Comparison of ENCODE assay signal across 30 cellular contexts in genomic region chr9:111876179-111876578, GRCh38.
"Had no signal": no experiment of that assay in that cellular context is flagged by ENCODE, and none has a peak within 500 bp of the region (broad histone marks: within the 10 kb centered on the region; RNA-seq: fewer than 3 reads in every experiment).

No MANE protein-coding gene starts in this region.

- H3K27me3 Mint-ChIP-seq: naive B cell had no signal

- H3K4me3 Mint-ChIP-seq: activated naive CD4-positive, alpha-beta T cell treated with anti-CD3 and anti-CD28 coated beads for 36 hours; activated naive CD8-positive, alpha-beta T cell treated with anti-CD3 and anti-CD28 coated beads for 36 hours; mesothelial cell of epicardium; naive B cell; nephron progenitor cell; T-helper 2 cell treated with Interferon-gamma antibody and Interleukin-4, amounts not matched to agents 5 μg/mL and 100 μg/mL, for 36 hours had no signal

- H3K27me3 ChIP-seq: adrenal gland, body of pancreas, esophagus squamous epithelium, heart right ventricle, neutrophil, right lobe of liver, testis, transverse colon had no signal

- H3K36me3 Mint-ChIP-seq: activated naive CD8-positive, alpha-beta T cell treated with anti-CD3 and anti-CD28 coated beads for 36 hours; mesothelial cell of epicardium; naive B cell had no signal

- ATAC-seq: activated CD4-positive, CD25-positive, alpha-beta regulatory T cell treated with anti-CD3 and anti-CD28 coated beads, Interleukin-2, amount 50 U/mL, for 24 hours; body of pancreas; heart right ventricle; left cardiac atrium; left ventricle myocardium superior; right lobe of liver; stimulated activated naive CD8-positive, alpha-beta T cell treated with anti-CD3 and anti-CD28 coated beads, Interleukin-15, Interleukin-2, amounts not matched to agents 100 U/mL and 50 U/mL, for 24 hours had no signal

- H3K4me3 ChIP-seq: adrenal gland, body of pancreas, esophagus squamous epithelium, heart right ventricle, right lobe of liver, testis, transverse colon had no signal

- FAIRE-seq: endothelial cell of umbilical vein, islet of Langerhans had no signal

- DNase-seq: activated CD4-positive, alpha-beta T cell treated with anti-CD3 and anti-CD28 coated beads for 48 hours; activated CD4-positive, alpha-beta T cell treated with anti-CD3 and anti-CD28 coated beads, Interleukin-2, amount 50 U/mL, for 48 hours; activated CD8-positive, alpha-beta memory T cell treated with anti-CD3 and anti-CD28 coated beads for 24 hours; activated effector memory CD4-positive, alpha-beta T cell treated with Interleukin-2 at 50 U/mL for 16 hours; activated naive CD4-positive, alpha-beta T cell treated with anti-CD3 and anti-CD28 coated beads for 36 hours; activated naive CD8-positive, alpha-beta T cell treated with anti-CD3 and anti-CD28 coated beads for 36 hours; adrenal gland; aorta; body of pancreas; cortex of kidney; esophagus squamous epithelium; foreskin melanocyte; heart right ventricle; left cardiac atrium; left ventricle myocardium superior; naive B cell; nephron progenitor cell; right lobe of liver; stimulated activated CD4-positive, alpha-beta T cell treated with anti-CD3 and anti-CD28 coated beads, Interleukin-12 subunit alpha, Interleukin-12 subunit beta, amount 100 ng/mL, for 4 hours; stimulated activated CD4-positive, alpha-beta T cell treated with anti-CD3 and anti-CD28 coated beads, Interleukin-4, amount 100 ng/mL, for 1 hour; stimulated activated naive CD8-positive, alpha-beta T cell treated with anti-CD3 and anti-CD28 coated beads, Interleukin-15, Interleukin-2, amounts not matched to agents 100 U/mL and 50 U/mL, for 24 hours; T-helper 1 cell; testis; transverse colon had no signal

- H3K27ac ChIP-seq: adrenal gland, heart right ventricle, neutrophil, right lobe of liver, testis, transverse colon had no signal

- H3K36me3 ChIP-seq: adrenal gland, esophagus squamous epithelium, heart right ventricle, neutrophil, right lobe of liver, transverse colon had no signal

- H3K9me3 ChIP-seq: adrenal gland, body of pancreas, esophagus squamous epithelium, neutrophil, right lobe of liver, testis had no signal

- H3K27ac Mint-ChIP-seq: activated naive CD4-positive, alpha-beta T cell treated with anti-CD3 and anti-CD28 coated beads for 36 hours; activated naive CD8-positive, alpha-beta T cell treated with anti-CD3 and anti-CD28 coated beads for 36 hours; mesothelial cell of epicardium; T-helper 2 cell treated with Interferon-gamma antibody and Interleukin-4, amounts not matched to agents 5 μg/mL and 100 μg/mL, for 36 hours had no signal

- H3K4me1 ChIP-seq: adrenal gland, heart right ventricle, right lobe of liver, testis had no signal
